Comparison of ENCODE assay signal across 18 cellular contexts in the genomic region with DNA sequence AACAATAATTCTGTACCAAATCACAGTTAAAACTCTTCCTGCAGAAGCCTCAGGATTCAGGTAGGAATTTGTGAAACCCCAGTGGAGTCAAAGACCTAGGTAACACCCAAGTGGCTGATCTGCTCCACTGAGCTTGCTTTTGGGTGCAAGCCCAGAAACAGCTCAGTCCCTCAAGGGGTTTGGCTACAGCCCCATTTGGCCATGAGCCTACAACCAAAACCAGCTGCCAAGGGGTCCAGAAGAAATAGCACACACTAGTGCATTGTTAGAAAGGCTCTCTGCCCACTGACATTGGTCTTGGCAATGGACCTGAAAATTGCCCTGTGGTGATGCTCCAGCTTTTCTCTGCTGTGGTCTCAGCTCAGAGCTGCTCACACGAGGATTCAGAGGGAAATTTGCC.
A peak's percentile ranks its signal among the peaks of the same experiment; 100 is the strongest.
DNase-seq lines count a peak whose midpoint lies in the region; TF ChIP-seq lines count a peak whose summit lies in the region.
"Had no signal": no experiment of that assay in that cellular context is flagged by ENCODE, and none has a peak within 500 bp of the region (broad histone marks: within the 10 kb centered on the region; RNA-seq: fewer than 3 reads in every experiment).

No MANE protein-coding gene starts in this region.

- H3K36me3 ChIP-seq in BE2C (no peaks in the 10 kb centered on the region), OCI-LY7 (ENCODE audit: insufficient read depth, low read length) (no peaks in the 10 kb centered on the region)
- H3K36me3 ChIP-seq: left lung, neural progenitor cell had no signal

- no peaks in the 10 kb centered on the region for H3K4me1 ChIP-seq in BE2C
- no peaks in the 10 kb centered on the region for H3K4me1 ChIP-seq in OCI-LY7 (ENCODE audit: insufficient read depth, low read length, poor library complexity, severe bottlenecking)
- H3K4me1 ChIP-seq: foreskin keratinocyte, left lung, neural progenitor cell had no signal

- peaks cover 26 to 57% (median 30%) of the 10 kb centered on the region in 5 experiments for H3K9me3 Mint-ChIP-seq in brain

- no peak overlapping the region for H3K27ac ChIP-seq in OCI-LY7 (ENCODE audit: low read depth, low read length, poor library complexity, severe bottlenecking)
- H3K27ac ChIP-seq: foreskin keratinocyte, HL-60, left lung, neural progenitor cell had no signal

- H3K4me3 ChIP-seq in BE2C (ENCODE audit: low read depth, low read length) = no peak overlapping the region
- H3K4me3 ChIP-seq in OCI-LY7 (ENCODE audit: low read depth, low read length, poor library complexity, severe bottlenecking) = no peak overlapping the region
- H3K4me3 ChIP-seq: left lung, neural progenitor cell had no signal

- H3K9me3 ChIP-seq in BE2C = no peaks in the 10 kb centered on the region
- H3K9me3 ChIP-seq in OCI-LY7 (ENCODE audit: low read length) = no peaks in the 10 kb centered on the region

- H3K4me1 Mint-ChIP-seq in brain = peaks cover 5% of the 10 kb centered on the region
- H3K4me1 Mint-ChIP-seq: activated CD4-positive, alpha-beta T cell treated with anti-CD3 and anti-CD28 coated beads, Interleukin-2, amount 10 ng/mL, durations not matched to agents 7 days and 5 days; B cell had no signal

- H3K36me3 Mint-ChIP-seq in brain = peaks cover 15% of the 10 kb centered on the region
- H3K36me3 Mint-ChIP-seq: neural progenitor cell had no signal

- H3K27me3 ChIP-seq in BE2C = no peaks in the 10 kb centered on the region
- H3K27me3 ChIP-seq: foreskin keratinocyte, left lung, neural progenitor cell had no signal

- no peak overlapping the region for H2AFZ ChIP-seq in OCI-LY7 (ENCODE audit: low read length)
- H2AFZ ChIP-seq: neural progenitor cell had no signal

- TF ChIP-seq CTCF in BE2C (IDR thresholded peaks at IDR 0.05; ENCODE audit: low read depth, low read length) (no peak), brain (conservative IDR thresholded peaks at IDR 0.05) (no peak), OCI-LY7 (conservative IDR thresholded peaks at IDR 0.05; ENCODE audit: low read length) (no peak)

- intact Hi-C loops in OCI-LY7 (cut with micrococcal nuclease; ENCODE audit: unreplicated experiment) (no loop called here), cardiac septum (cut with DNase I) (no loop called here)

- DNase-seq in BE2C (peak; percentile 12), NCI-H128 (lab: John Stamatoyannopoulos, UW; ENCODE audit: unreplicated experiment) (peak; percentile 2), hippocampal formation (lab: John Stamatoyannopoulos, UW) (peak; percentile 2 to 13), NCI-H510A (lab: John Stamatoyannopoulos, UW) (no peak), kidney glomerular epithelial cell (lab: John Stamatoyannopoulos, UW) (no peak), OCI-LY7 (ENCODE audit: low spot score) (no peak), cardiac septum (ENCODE audit: low spot score) (no peak)
- DNase-seq: activated CD4-positive, alpha-beta T cell treated with anti-CD3 and anti-CD28 coated beads, Interleukin-2, amount 10 ng/mL, durations not matched to agents 7 days and 5 days; cerebellar nuclear complex; GF-D8; left lung; NCI-H1417 treated with DMSO at 0.1 percent for 48 hours; T-helper 1 cell had no signal

- H3K4me2 ChIP-seq in OCI-LY7 (ENCODE audit: low read length) = no peak overlapping the region
- H3K4me2 ChIP-seq: neural progenitor cell had no signal

- POLR2A ChIA-PET in OCI-LY7 (lab: Charles Lee) = no interaction called here

- H3K79me2 ChIP-seq in OCI-LY7 (ENCODE audit: insufficient read depth, low read depth, low read length) = no peaks in the 10 kb centered on the region

- no peaks in the 10 kb centered on the region for H4K20me1 ChIP-seq in OCI-LY7 (ENCODE audit: insufficient read depth, low read length)

- H3K9me2 ChIP-seq in OCI-LY7 (ENCODE audit: insufficient read depth, low read length) = no peaks in the 10 kb centered on the region

- peak overlapping the region in 4 of 5 experiments; percentile 70 to 83 (median 74) for H3K27ac Mint-ChIP-seq in brain
- H3K27ac Mint-ChIP-seq: activated CD4-positive, alpha-beta T cell treated with anti-CD3 and anti-CD28 coated beads, Interleukin-2, amount 10 ng/mL, durations not matched to agents 7 days and 5 days; B cell; neural progenitor cell had no signal

- CTCF ChIA-PET in OCI-LY7 (lab: Charles Lee; ENCODE audit: unreplicated experiment) = no interaction called here

- no peaks in the 10 kb centered on the region for H3K27me3 Mint-ChIP-seq in brain
- H3K27me3 Mint-ChIP-seq: activated CD4-positive, alpha-beta T cell treated with anti-CD3 and anti-CD28 coated beads, Interleukin-2, amount 10 ng/mL, durations not matched to agents 7 days and 5 days; B cell had no signal

- H3K4me3 Mint-ChIP-seq in brain = no peak overlapping the region
- H3K4me3 Mint-ChIP-seq: activated CD4-positive, alpha-beta T cell treated with anti-CD3 and anti-CD28 coated beads, Interleukin-2, amount 10 ng/mL, durations not matched to agents 7 days and 5 days; B cell; neural progenitor cell had no signal

- BruUV-seq in OCI-LY7 (replicated peaks; lab: Mats Ljungman, UMichigan) = no TSS peak

Comparison
In these comparisons a context has a peak if more than half of its experiments do, and no peak if none do; other contexts are left out.
1. DNase-seq: peak in BE2C (single experiment), NCI-H128 (single experiment) and hippocampal formation (2 of 2); none in NCI-H510A (single experiment), kidney glomerular epithelial cell (single experiment), OCI-LY7 (single experiment) and cardiac septum (single experiment).